9 cellular contexts compared by ENCODE assay signal in genomic region chr14:69090187-69090789, GRCh38.
DNase-seq lines count a peak whose midpoint lies in the region; ATAC-seq and TF ChIP-seq lines count a peak whose summit lies in the region.
"Had no signal": no experiment of that assay in that cellular context is flagged by ENCODE, and none has a peak within 500 bp of the region (broad histone marks: within the 10 kb centered on the region; RNA-seq: fewer than 3 reads in every experiment).

No MANE protein-coding gene starts in this region.

- peaks cover 0 to 74% (median 0%) of the 10 kb centered on the region in 3 donors for H3K36me3 ChIP-seq in esophagus squamous epithelium

- intact Hi-C loops in esophagus squamous epithelium (cut with DNase I) = loop anchor here (5.0 kb wide), 1 partner anchor 178 kb away; no protein-coding TSS in a partner anchor

- TF ChIP-seq CTCF in HL-60 (IDR thresholded peaks at IDR 0.05; ENCODE audit: insufficient read depth, low read length) (peak; percentile 15), esophagus squamous epithelium (IDR thresholded peaks at IDR 0.05) (peak in 5 of 6 experiments; percentile 47 to 73 (median 55))

- ATAC-seq in GM21423 (IDR thresholded peaks at IDR 0.05; ENCODE audit: unreplicated experiment) = no peak

- H3K27me3 ChIP-seq in HL-60 (ENCODE audit: insufficient read depth, poor library complexity, severe bottlenecking) (no peaks in the 10 kb centered on the region), esophagus squamous epithelium (no peaks in the 10 kb centered on the region)
- H3K27me3 ChIP-seq: SJSA1 had no signal

- H3K27ac ChIP-seq in HL-60 (replicated peaks) = no peak overlapping the region
- H3K27ac ChIP-seq in esophagus squamous epithelium = peak overlapping the region in 1 of 4 donors; percentile 76
- H3K27ac ChIP-seq: SJSA1 had no signal

- H3K9me3 ChIP-seq in esophagus squamous epithelium = no peaks in the 10 kb centered on the region
- H3K9me3 ChIP-seq: SJSA1 had no signal

- H3K4me3 ChIP-seq in HL-60 (replicated peaks; ENCODE audit: insufficient read depth, low read length) = no peak overlapping the region
- no peak overlapping the region for H3K4me3 ChIP-seq in esophagus squamous epithelium
- H3K4me3 ChIP-seq: SJSA1 had no signal

- no peak for TF ChIP-seq POLR2A in esophagus squamous epithelium (IDR thresholded peaks at IDR 0.05)

- 58 to 69% methylated on average over 4 of the region's 4 CpGs for WGBS in esophagus squamous epithelium, 2 donors

- H3K4me1 ChIP-seq in esophagus squamous epithelium = peaks cover 8 to 48% (median 11%) of the 10 kb centered on the region in 3 donors

- DNase-seq in DMS153 treated with DMSO at 0.1 percent for 48 hours (lab: John Stamatoyannopoulos, UW; ENCODE audit: unreplicated experiment) = peak; percentile 27
- DNase-seq in HL-60 (ENCODE audit: low read depth in 1 of 2, low spot score in 1 of 2) = peak in 1 of 2 experiments; percentile 24
- DNase-seq in SW 1271 (lab: John Stamatoyannopoulos, UW) = peak; percentile 5 to 34
- no peak for DNase-seq in esophagus squamous epithelium (lab: John Stamatoyannopoulos, UW)
- peak; percentile 38 for DNase-seq in putamen (ENCODE audit: low spot score)
- no peak for DNase-seq in epidermal melanocyte (ENCODE audit: insufficient read length, low spot score)
- DNase-seq in medulla oblongata (ENCODE audit: extremely low spot score) = no peak

Comparison
In these comparisons a context has a peak if more than half of its experiments do, and no peak if none do; other contexts are left out.
1. DNase-seq: peak in DMS153 treated with DMSO at 0.1 percent for 48 hours (single experiment), SW 1271 (2 of 2) and putamen (single experiment); none in esophagus squamous epithelium (single experiment), epidermal melanocyte (single experiment) and medulla oblongata (single experiment).